ENCODE assay signal across 20 cellular contexts in genomic region chr14:44626423-44626822, GRCh38.
DNase-seq lines count a peak whose midpoint lies in the region; ATAC-seq, FAIRE-seq and TF ChIP-seq lines count a peak whose summit lies in the region.
"Had no signal": no experiment of that assay in that cellular context is flagged by ENCODE, and none has a peak within 500 bp of the region (broad histone marks: within the 10 kb centered on the region; RNA-seq: fewer than 3 reads in every experiment).

No MANE protein-coding gene starts in this region.

- intact Hi-C loops in left colon (cut with DNase I, micrococcal nuclease), result no loop called here

- H3K27me3 ChIP-seq in Karpas-422 (ENCODE audit: low read length), result no peaks in the 10 kb centered on the region
- H3K27me3 ChIP-seq: BLaER1 treated with 17β-estradiol and CSF1 and Interleukin-3, amounts not matched to agents 10 nM and 100 nM had no signal

- no peaks in the 10 kb centered on the region for H3K36me3 ChIP-seq in Karpas-422 (ENCODE audit: insufficient read depth, low read length)
- H3K36me3 ChIP-seq: BLaER1 treated with 17β-estradiol and CSF1 and Interleukin-3, amounts not matched to agents 10 nM and 100 nM had no signal

- CTCF ChIA-PET in HEK293T (lab: Yijun Ruan, JAX), result no interaction called here

- ATAC-seq in left colon, result peak; percentile 73
- ATAC-seq: CD8-positive, alpha-beta T cell; GM12878 had no signal

- no peaks in the 10 kb centered on the region for H4K20me1 ChIP-seq in Karpas-422 (ENCODE audit: insufficient read depth, low read depth, low read length)
- H4K20me1 ChIP-seq: BLaER1 treated with 17β-estradiol and CSF1 and Interleukin-3, amounts not matched to agents 10 nM and 100 nM had no signal

- POLR2A ChIA-PET in HEK293T (lab: Yijun Ruan, JAX), result no interaction called here

- no peaks in the 10 kb centered on the region for H3K79me2 ChIP-seq in Karpas-422 (ENCODE audit: low read length)

- TF ChIP-seq POLR2A in H54 (IDR thresholded peaks at IDR 0.05; ENCODE audit: low read depth, low read length), result no peak

- DNase-seq in NCI-H345 (lab: John Stamatoyannopoulos, UW) (peak; percentile 60), NCI-H345 treated with DMSO at 0.1 percent for 48 hours (lab: John Stamatoyannopoulos, UW; ENCODE audit: unreplicated experiment) (no peak), COLO668 (lab: John Stamatoyannopoulos, UW; ENCODE audit: unreplicated experiment) (peak; percentile 60), NCI-H69 (lab: John Stamatoyannopoulos, UW) (peak; percentile 87), left colon (no peak), H54 (ENCODE audit: insufficient read length, low spot score) (no peak), HEK293T (ENCODE audit: extremely low spot score) (no peak), Karpas-422 (no peak)
- DNase-seq: 8988T; CD8-positive, alpha-beta T cell; COR-L47; DMS 273 treated with DMSO at 0.1 percent for 48 hours; DND-41; EL; GM23248; HCEC 1CT; HFFc6 had no signal

- no peak overlapping the region for H2AFZ ChIP-seq in Karpas-422 (ENCODE audit: low read length)
- H2AFZ ChIP-seq: GM23248 had no signal

- H3K9ac ChIP-seq in Karpas-422 (ENCODE audit: low read length), result no peak overlapping the region
- H3K9ac ChIP-seq: BLaER1 treated with 17β-estradiol and CSF1 and Interleukin-3, amounts not matched to agents 10 nM and 100 nM; GM23248; KMS-11 had no signal

- H3K27ac ChIP-seq in Karpas-422 (ENCODE audit: low read length), result no peak overlapping the region
- H3K27ac ChIP-seq: BLaER1 treated with 17β-estradiol and CSF1 and Interleukin-3, amounts not matched to agents 10 nM and 100 nM; GM23248; KMS-11 had no signal

- no peak overlapping the region for H3K4me3 ChIP-seq in Karpas-422 (ENCODE audit: low read length)
- H3K4me3 ChIP-seq: BLaER1 treated with 17β-estradiol and CSF1 and Interleukin-3, amounts not matched to agents 10 nM and 100 nM; GM12878; GM23248 had no signal

- no peak for FAIRE-seq in H54 (lab: Jason Lieb, UNC)
- FAIRE-seq: GM12878 had no signal

- H3K9me3 ChIP-seq in Karpas-422 (ENCODE audit: low read length), result no peaks in the 10 kb centered on the region
- H3K9me3 ChIP-seq: BLaER1 treated with 17β-estradiol and CSF1 and Interleukin-3, amounts not matched to agents 10 nM and 100 nM had no signal

- H3K9me2 ChIP-seq in Karpas-422 (replicated peaks; ENCODE audit: insufficient read depth, low read length), result no peaks in the 10 kb centered on the region

- no peaks in the 10 kb centered on the region for H3K4me1 ChIP-seq in Karpas-422 (ENCODE audit: low read length)
- H3K4me1 ChIP-seq: BLaER1 treated with 17β-estradiol and CSF1 and Interleukin-3, amounts not matched to agents 10 nM and 100 nM had no signal

- H3K4me2 ChIP-seq in Karpas-422 (ENCODE audit: low read depth, low read length, poor library complexity, severe bottlenecking), result no peak overlapping the region
- H3K4me2 ChIP-seq: BLaER1 treated with 17β-estradiol and CSF1 and Interleukin-3, amounts not matched to agents 10 nM and 100 nM; KMS-11 had no signal

TF ChIP-seq in HEK293T, 16 proteins besides CTCF, POLR2A, EP300 and RAD21:
- no peak for TF ChIP-seq SUZ12 (IDR thresholded peaks at IDR 0.05)
- no peak for TF ChIP-seq FOXM1 (IDR thresholded peaks at IDR 0.05; ENCODE audit: borderline replicate concordance)
- no peak for TF ChIP-seq FOXA1 (IDR thresholded peaks at IDR 0.05)
- TF ChIP-seq BHLHE40 (IDR thresholded peaks at IDR 0.05; ENCODE audit: borderline replicate concordance), result no peak
- no peak for TF ChIP-seq ARNT (IDR thresholded peaks at IDR 0.05)
- TF ChIP-seq, protein P1, sequence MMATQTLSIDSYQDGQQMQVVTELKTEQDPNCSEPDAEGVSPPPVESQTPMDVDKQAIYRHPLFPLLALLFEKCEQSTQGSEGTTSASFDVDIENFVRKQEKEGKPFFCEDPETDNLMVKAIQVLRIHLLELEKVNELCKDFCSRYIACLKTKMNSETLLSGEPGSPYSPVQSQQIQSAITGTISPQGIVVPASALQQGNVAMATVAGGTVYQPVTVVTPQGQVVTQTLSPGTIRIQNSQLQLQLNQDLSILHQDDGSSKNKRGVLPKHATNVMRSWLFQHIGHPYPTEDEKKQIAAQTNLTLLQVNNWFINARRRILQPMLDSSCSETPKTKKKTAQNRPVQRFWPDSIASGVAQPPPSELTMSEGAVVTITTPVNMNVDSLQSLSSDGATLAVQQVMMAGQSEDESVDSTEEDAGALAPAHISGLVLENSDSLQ (IDR thresholded peaks at IDR 0.05), result no peak
TF ChIP-seq in HEK293T: peak in this region for 0.

Comparison
In these comparisons a context has a peak if more than half of its experiments do, and no peak if none do; other contexts are left out.
1. DNase-seq: peak in NCI-H345 (single experiment), COLO668 (single experiment) and NCI-H69 (single experiment); none in NCI-H345 treated with DMSO at 0.1 percent for 48 hours (single experiment), left colon (0 of 2), H54 (single experiment), HEK293T (single experiment) and Karpas-422 (single experiment).